Comparison of ENCODE assay signal across 28 cellular contexts in genomic region chr3:46702246-46703012, GRCh38. TPM values are rescaled to one million over a fixed set of nuclear protein-coding genes. Genes with fewer than 3 reads are reported as not detected.
DNase-seq lines count a peak whose midpoint lies in the region; ATAC-seq and TF ChIP-seq lines count a peak whose summit lies in the region.
"Had no signal": no experiment of that assay in that cellular context is flagged by ENCODE, and none has a peak within 500 bp of the region (broad histone marks: within the 10 kb centered on the region; RNA-seq: fewer than 3 reads in every experiment).

No MANE protein-coding gene starts in this region.

- H3K4me1 ChIP-seq in left ventricle myocardium inferior: peaks cover 38% of the 10 kb centered on the region

- intact Hi-C loops in Right ventricle myocardium superior (cut with DNase I): loop anchor here (10.0 kb wide), 2 partner anchors 142 to 302 kb away; no protein-coding TSS in a partner anchor
- intact Hi-C loops in left ventricle myocardium inferior (cut with micrococcal nuclease): no loop called here

- H3K27ac ChIP-seq in left ventricle myocardium inferior (replicated peaks) (no peak overlapping the region), cingulate gyrus (ENCODE audit: low read depth, low read length) (peak overlapping the region; percentile 77)
- H3K27ac ChIP-seq: left lung, ovary, suprapubic skin, upper lobe of right lung had no signal

- TF ChIP-seq CTCF in left ventricle myocardium inferior (IDR thresholded peaks at IDR 0.05; ENCODE audit: borderline replicate concordance): no peak

- no peak overlapping the region for H3K4me3 ChIP-seq in left ventricle myocardium inferior
- no peak overlapping the region for H3K4me3 ChIP-seq in MG63
- H3K4me3 ChIP-seq: K562, left lung, ovary, upper lobe of right lung had no signal

- DNase-seq in Right ventricle myocardium superior (peak; percentile 31), left ventricle myocardium inferior (no peak), myocyte (ENCODE audit: low read depth) (peak; percentile 35), NCI-H1105 (lab: John Stamatoyannopoulos, UW) (no peak), MG63 (no peak)
- DNase-seq in activated CD4-positive, alpha-beta T cell treated with anti-CD3 and anti-CD28 coated beads for 4 hours: no peak
- DNase-seq: activated CD4-positive, alpha-beta T cell treated with anti-CD3 and anti-CD28 coated beads, Interleukin-2, amount 50 U/mL, for 48 hours; activated CD8-positive, alpha-beta memory T cell treated with anti-CD3 and anti-CD28 coated beads, Interleukin-2, amount 50 U/mL, for 4 hours; activated naive CD4-positive, alpha-beta T cell treated with anti-CD3 and anti-CD28 coated beads for 36 hours; cerebellar nuclear complex; GOT3; naive B cell; NCI-H1092; NCI-H1930; NCI-H2171 treated with DMSO at 0.1 percent for 48 hours; NCI-H510A treated with DMSO at 0.1 percent for 48 hours; small intestine; stimulated activated naive CD4-positive, alpha-beta T cell treated with Interleukin-2 at 50 U/mL for 16 hours; T-cell; upper lobe of right lung had no signal

- H3K9me3 ChIP-seq in left ventricle myocardium inferior (replicated peaks) (no peaks in the 10 kb centered on the region), MG63 (no peaks in the 10 kb centered on the region)
- H3K9me3 ChIP-seq: left lung, ovary, suprapubic skin, upper lobe of right lung had no signal

- H3K36me3 ChIP-seq in left ventricle myocardium inferior: no peaks in the 10 kb centered on the region
- H3K36me3 ChIP-seq in MG63: no peaks in the 10 kb centered on the region
- H3K36me3 ChIP-seq: left lung, ovary, suprapubic skin, upper lobe of right lung had no signal

- H3K27me3 ChIP-seq in left ventricle myocardium inferior (ENCODE audit: low read depth) (no peaks in the 10 kb centered on the region), MG63 (no peaks in the 10 kb centered on the region)
- H3K27me3 ChIP-seq: ovary had no signal

- ATAC-seq in Right ventricle myocardium superior (ENCODE audit: poor library complexity): no peak
- no peak for ATAC-seq in GM19467 (IDR thresholded peaks at IDR 0.05; ENCODE audit: unreplicated experiment)
- ATAC-seq: K562, left lung, T-cell, upper lobe of right lung had no signal

RNA-seq across cellular contexts. Expression of gene TMIE, which starts 1.2 kb away (rescaled TPM):
- total RNA-seq in Right ventricle myocardium superior (1.00 TPM), left ventricle myocardium inferior (1.5 TPM), myocyte (0.42 and 0.43 TPM in 2 replicates)
- 0.30 TPM for polyA plus RNA-seq in myocyte (2012)
- not detected in 2 replicates for total RNA-seq in MG63 (2014; rRNA removed; shearing (Covaris generic); ENCODE audit: low replicate concordance)
- total RNA-seq: K562 had no signal
- polyA plus RNA-seq: K562 had no signal

RNA-seq across cellular contexts. Expression of gene ALS2CL, which starts 8.9 kb away (rescaled TPM):
- total RNA-seq in Right ventricle myocardium superior: 37.0 TPM
- total RNA-seq in left ventricle myocardium inferior: 33.7 TPM
- total RNA-seq in myocyte: 15.0 and 19.6 TPM in 2 replicates
- polyA plus RNA-seq in myocyte (2012): 6.9 TPM
- total RNA-seq in MG63 (2014; rRNA removed; shearing (Covaris generic); ENCODE audit: low replicate concordance): 0.69 and 1.2 TPM in 2 replicates

RNA-seq across cellular contexts. Expression of gene PRSS50, which starts 15.2 kb away (rescaled TPM):
- total RNA-seq in Right ventricle myocardium superior (0.16 TPM), left ventricle myocardium inferior (0.22 TPM), myocyte (0.45 and 0.68 TPM in 2 replicates)
- 0.04 TPM for polyA plus RNA-seq in myocyte (2012)
- not detected in 2 replicates for total RNA-seq in MG63 (2014; rRNA removed; shearing (Covaris generic); ENCODE audit: low replicate concordance)
- total RNA-seq: activated naive CD4-positive, alpha-beta T cell treated with anti-CD3 and anti-CD28 coated beads for 36 hours; K562; renal cortical epithelial cell; SK-MEL-5; suprapubic skin; T-cell had no signal

Comparison
In these comparisons a context has a peak if more than half of its experiments do, and no peak if none do; other contexts are left out.
1. DNase-seq: peak in Right ventricle myocardium superior (single experiment) and myocyte (single experiment); none in left ventricle myocardium inferior (single experiment), NCI-H1105 (single experiment), activated CD4-positive, alpha-beta T cell treated with anti-CD3 and anti-CD28 coated beads for 4 hours (0 of 2) and MG63 (single experiment).